In genomic region chr9:104093162-104093561, GRCh38 we compare ENCODE assay signal across 8 cellular contexts. TPM values are rescaled to one million over a fixed set of nuclear protein-coding genes. Genes with fewer than 3 reads are reported as not detected.
A peak's percentile ranks its signal among the peaks of the same experiment; 100 is the strongest.
DNase-seq lines count a peak whose midpoint lies in the region; ATAC-seq, FAIRE-seq and TF ChIP-seq lines count a peak whose summit lies in the region.

No MANE protein-coding gene starts in this region.

- peak overlapping the region; percentile 97 for H3K4me3 ChIP-seq in DOHH2 (ENCODE audit: low read length)
- peak overlapping the region; percentile 100 for H3K4me3 ChIP-seq in NB4 (ENCODE audit: low read depth, low read length)
- H3K4me3 ChIP-seq in bronchial epithelial cell (ENCODE audit: low read depth, low read length), result peak overlapping the region; percentile 71
- peak overlapping the region; percentile 58 for H3K4me3 ChIP-seq in mesendoderm (ENCODE audit: low read length)
- H3K4me3 ChIP-seq in aorta (ENCODE audit: low read length in 2 of 2), result peak overlapping the region; percentile 82 to 99

- H3K4ac ChIP-seq in mesendoderm (ENCODE audit: low read depth, low read length), result no peak overlapping the region

- H2BK5ac ChIP-seq in mesendoderm (ENCODE audit: low read length), result no peak overlapping the region

- no peak for TF ChIP-seq POLR2A in NB4 (IDR thresholded peaks at IDR 0.05; ENCODE audit: extremely low read depth, insufficient read length)

- H3K4me2 ChIP-seq in DOHH2 (ENCODE audit: low read length) (peak overlapping the region; percentile 89), mesendoderm (ENCODE audit: low read length) (peak overlapping the region; percentile 7)

- H2BK15ac ChIP-seq in mesendoderm (replicated peaks; ENCODE audit: low read depth), result no peak overlapping the region

- no peak overlapping the region for H3K23ac ChIP-seq in mesendoderm (ENCODE audit: low read length)

- TF ChIP-seq CTCF in DOHH2 (IDR thresholded peaks at IDR 0.05; ENCODE audit: low read depth, low read length, poor library complexity, severe bottlenecking), result no peak
- no peak for TF ChIP-seq CTCF in NB4 (IDR thresholded peaks at IDR 0.05; ENCODE audit: low read depth, low read length)
- no peak for TF ChIP-seq CTCF in bronchial epithelial cell (IDR thresholded peaks at IDR 0.05; ENCODE audit: insufficient read depth, low read length, severe bottlenecking)

- no peak overlapping the region for H4K5ac ChIP-seq in mesendoderm (ENCODE audit: low read length)

- H3K9me3 ChIP-seq in DOHH2 (ENCODE audit: control insufficient read depth, insufficient read depth, low read length), result no peaks in the 10 kb centered on the region
- no peaks in the 10 kb centered on the region for H3K9me3 ChIP-seq in aorta (ENCODE audit: control insufficient read depth, low read length)

- peak overlapping the region; percentile 89 for H3K56ac ChIP-seq in mesendoderm (ENCODE audit: low read length)

- H4K20me1 ChIP-seq in DOHH2 (ENCODE audit: control insufficient read depth, insufficient read depth, low read depth, low read length), result no peaks in the 10 kb centered on the region

- ATAC-seq in aorta (ENCODE audit: low FRiP score) (no peak), GM19397 (IDR thresholded peaks at IDR 0.05; ENCODE audit: unreplicated experiment) (no peak)

- H4K8ac ChIP-seq in mesendoderm (ENCODE audit: low read depth, low read length), result peak overlapping the region; percentile 0

- H3K9ac ChIP-seq in mesendoderm (ENCODE audit: low read length), result peak overlapping the region; percentile 80

- H3K4me1 ChIP-seq in DOHH2 (ENCODE audit: control insufficient read depth, low read length) (peaks cover 57% of the 10 kb centered on the region), mesendoderm (ENCODE audit: control insufficient read depth, low read depth, low read length) (peaks cover 3% of the 10 kb centered on the region), aorta (ENCODE audit: control insufficient read depth in 1 of 2, insufficient read depth in 2 of 2, low read length in 2 of 2) (peaks cover 0 to 5% of the 10 kb centered on the region in 2 donors)

- H3F3A ChIP-seq in DOHH2 (ENCODE audit: control insufficient read depth, insufficient read depth), result no peaks in the 10 kb centered on the region

- peak overlapping the region; percentile 90 for H3K27ac ChIP-seq in DOHH2 (ENCODE audit: low read depth, low read length)
- peak overlapping the region; percentile 90 for H3K27ac ChIP-seq in mesendoderm (ENCODE audit: low read depth, low read length)
- H3K27ac ChIP-seq in aorta (ENCODE audit: low read depth in 1 of 2, low read length in 2 of 2), result peak overlapping the region; percentile 73 to 93

- no peaks in the 10 kb centered on the region for H3K9me2 ChIP-seq in DOHH2 (replicated peaks; ENCODE audit: control insufficient read depth, low read length)

- H2AK5ac ChIP-seq in mesendoderm (ENCODE audit: low read length), result no peak overlapping the region

- no peak overlapping the region for H2BK120ac ChIP-seq in mesendoderm (ENCODE audit: low read depth, low read length)

- intact Hi-C loops in aorta (cut with DNase I), result loop anchor here in 1 of 2 donors (5.0 to 10.0 kb wide), 4 partner anchors 182 to 698 kb away; partner anchors contain the start of gene NIPSNAP3A

- H3K27me3 ChIP-seq in DOHH2 (ENCODE audit: control insufficient read depth, low read length) (no peaks in the 10 kb centered on the region), bronchial epithelial cell (ENCODE audit: control insufficient read depth, insufficient read depth, low read length) (no peaks in the 10 kb centered on the region), mesendoderm (ENCODE audit: insufficient read depth, low read length, poor library complexity) (no peaks in the 10 kb centered on the region), aorta (ENCODE audit: control insufficient read depth in 1 of 2, insufficient read depth in 2 of 2, low read length in 1 of 2) (no peaks in the 10 kb centered on the region)

- peaks cover 5% of the 10 kb centered on the region for H3K79me1 ChIP-seq in mesendoderm (ENCODE audit: low read length)

- H3K79me2 ChIP-seq in DOHH2 (ENCODE audit: control insufficient read depth, low read length) (peaks cover 73% of the 10 kb centered on the region), mesendoderm (ENCODE audit: control insufficient read depth, insufficient read depth, low read length) (peaks cover 9% of the 10 kb centered on the region)

- no CpG with 5 or more reads among the region's 8 CpGs for WGBS in mesendoderm (ENCODE audit: extremely low coverage, insufficient coverage, low lambda C conversion rate)
- WGBS in aorta, 2 donors, result 0 to 1% methylated on average over 8 of the region's 8 CpGs

- DNase-seq in NB4 (ENCODE audit: low read depth) (peak; percentile 23), bronchial epithelial cell (ENCODE audit: low read depth) (peak; percentile 29), mesendoderm (peak; percentile 10), aorta (no peak), NCI-H2029 (lab: John Stamatoyannopoulos, UW) (no peak), NCI-H2107 (lab: John Stamatoyannopoulos, UW) (no peak)

- H3K36me3 ChIP-seq in DOHH2 (ENCODE audit: control insufficient read depth, low read length), result peaks cover 44% of the 10 kb centered on the region
- no peaks in the 10 kb centered on the region for H3K36me3 ChIP-seq in bronchial epithelial cell (ENCODE audit: control insufficient read depth, insufficient read depth, low read length)
- H3K36me3 ChIP-seq in mesendoderm (ENCODE audit: control insufficient read depth, insufficient read depth, low read length), result no peaks in the 10 kb centered on the region
- H3K36me3 ChIP-seq in aorta (ENCODE audit: control insufficient read depth in 1 of 2, insufficient read depth in 2 of 2, low read length in 1 of 2), result no peaks in the 10 kb centered on the region

- no peak overlapping the region for H3K18ac ChIP-seq in mesendoderm (ENCODE audit: low read length)

- no peak for FAIRE-seq in bronchial epithelial cell (lab: Jason Lieb, UNC)

RNA-seq across cellular contexts. Expression of gene SMC2, which starts 0.9 kb away (rescaled TPM):
- 3.6 and 3.7 TPM in 2 replicates for total RNA-seq in bronchial epithelial cell
- polyA plus RNA-seq in mesendoderm (2013, experiment 1 of 2), result 48.0 TPM
- polyA plus RNA-seq in mesendoderm (2013, experiment 2 of 2), result 46.3 TPM
- 1 to 10 TPM; 6.3 to 8.8 TPM for total RNA-seq in aorta
- 1 to 10 TPM; 2.6 TPM for polyA plus RNA-seq in aorta

Comparison
In these comparisons a context has a peak if more than half of its experiments do, and no peak if none do; other contexts are left out.
1. DNase-seq: peak in NB4 (single experiment), bronchial epithelial cell (single experiment) and mesendoderm (single experiment); none in aorta (0 of 2), NCI-H2029 (single experiment) and NCI-H2107 (single experiment).
2. Peak in every context shown above with its lines, with median percentiles within 50 percentile points of each other: H3K27ac ChIP-seq and H3K4me3 ChIP-seq.